1 cellular context compared by ENCODE assay signal in genomic region chr1:55215194-55216021, GRCh38.
TF ChIP-seq lines count a peak whose summit lies in the region.

USP24 (minus strand) TSS chr1:55215364; CDS start chr1:55215113, 251 bp downstream.

TF ChIP-seq in HEK293, 187 proteins besides CTCF, POLR2A, EP300 and RAD21 (continued from another document and continues in another):
- TF ChIP-seq ZNF398 (tag by site-specific recombination; IDR thresholded peaks at IDR 0.05) = no peak
- 0 out of 2 replicates have a peak, but pooled peaks have one; percentile 28 for TF ChIP-seq ZSCAN30 (tag by site-specific recombination; IDR thresholded peaks at IDR 0.05)
- no peak for TF ChIP-seq ZNF132 (tag by site-specific recombination; IDR thresholded peaks at IDR 0.05; ENCODE audit: borderline replicate concordance)
- peak; percentile 50 for TF ChIP-seq KLF9 (tag by site-specific recombination; IDR thresholded peaks at IDR 0.05; ENCODE audit: low read depth)
- TF ChIP-seq PRDM1 (tag by site-specific recombination; IDR thresholded peaks at IDR 0.05) = no peak
- TF ChIP-seq SP2 (tag by site-specific recombination; IDR thresholded peaks at IDR 0.05) = peak; percentile 68
- no peak for TF ChIP-seq ZNF202 (tag by site-specific recombination; IDR thresholded peaks at IDR 0.05; ENCODE audit: borderline replicate concordance)
- no peak for TF ChIP-seq ZNF157 (tag by site-specific recombination; IDR thresholded peaks at IDR 0.05)
- peak; percentile 68 for TF ChIP-seq PRDM10 (tag by site-specific recombination; IDR thresholded peaks at IDR 0.05)
- TF ChIP-seq ZNF692 (tag by site-specific recombination; IDR thresholded peaks at IDR 0.05) = peak; percentile 41; the same call in 1 of the 2 replicates
- TF ChIP-seq ZBTB48 (tag by site-specific recombination; IDR thresholded peaks at IDR 0.05) = peak; percentile 74
- TF ChIP-seq ZNF394 (tag by site-specific recombination; IDR thresholded peaks at IDR 0.05; ENCODE audit: borderline replicate concordance) = peak; percentile 65; the same call in 1 of the 2 replicates
- TF ChIP-seq ZNF837 (tag by site-specific recombination; IDR thresholded peaks at IDR 0.05) = peak; percentile 65; the same call in 1 of the 2 replicates
- TF ChIP-seq ZNF704 (tag by site-specific recombination; IDR thresholded peaks at IDR 0.05) = no peak
- TF ChIP-seq ZNF169 (tag by site-specific recombination; IDR thresholded peaks at IDR 0.05) = no peak
- TF ChIP-seq ZNF266 (tag by site-specific recombination; IDR thresholded peaks at IDR 0.05; ENCODE audit: low read depth) = no peak
- TF ChIP-seq WT1 (tag by site-specific recombination; IDR thresholded peaks at IDR 0.05) = peak; percentile 38; the same call in 1 of the 2 replicates
- TF ChIP-seq ZNF248 (tag by site-specific recombination; IDR thresholded peaks at IDR 0.05) = no peak
- 0 out of 2 replicates have a peak, but pooled peaks have one; percentile 40 for TF ChIP-seq ZNF660 (tag by site-specific recombination; IDR thresholded peaks at IDR 0.05)
- no peak for TF ChIP-seq ZNF624 (tag by site-specific recombination; IDR thresholded peaks at IDR 0.05)
- no peak for TF ChIP-seq ZNF558 (tag by site-specific recombination; IDR thresholded peaks at IDR 0.05)
- no peak for TF ChIP-seq ZNF211 (tag by site-specific recombination; IDR thresholded peaks at IDR 0.05; ENCODE audit: low read depth)
- TF ChIP-seq ZNF280D (tag by site-specific recombination; IDR thresholded peaks at IDR 0.05) = no peak
- no peak for TF ChIP-seq ZNF311 (tag by site-specific recombination; IDR thresholded peaks at IDR 0.05; ENCODE audit: borderline replicate concordance)
- no peak for TF ChIP-seq ZNF223 (tag by site-specific recombination; IDR thresholded peaks at IDR 0.05)
- no peak for TF ChIP-seq ZNF621 (tag by site-specific recombination; IDR thresholded peaks at IDR 0.05)
- TF ChIP-seq ATF2 (tag by site-specific recombination; IDR thresholded peaks at IDR 0.05; ENCODE audit: low read depth) = no peak
- TF ChIP-seq ZNF596 (tag by site-specific recombination; IDR thresholded peaks at IDR 0.05) = no peak
- TF ChIP-seq ZIC2 (tag by site-specific recombination; IDR thresholded peaks at IDR 0.05) = no peak
- TF ChIP-seq ZNF404 (tag by site-specific recombination; IDR thresholded peaks at IDR 0.05) = no peak
- peak; percentile 47 for TF ChIP-seq KLF1 (tag by site-specific recombination; IDR thresholded peaks at IDR 0.05)
- no peak; the same call in 1 of the 2 replicates for TF ChIP-seq ZFP69B (tag by site-specific recombination; IDR thresholded peaks at IDR 0.05)
- no peak for TF ChIP-seq ZNF350 (tag by site-specific recombination; IDR thresholded peaks at IDR 0.05)
- no peak for TF ChIP-seq ZNF473 (tag by site-specific recombination; IDR thresholded peaks at IDR 0.05)
- peak; percentile 94 for TF ChIP-seq ZNF335 (tag by site-specific recombination; conservative IDR thresholded peaks at IDR 0.05)
- no peak for TF ChIP-seq ZNF830 (tag by site-specific recombination; IDR thresholded peaks at IDR 0.05; ENCODE audit: low read depth)
- no peak for TF ChIP-seq INSM2 (tag by site-specific recombination; IDR thresholded peaks at IDR 0.05)
- TF ChIP-seq ZNF501 (tag by site-specific recombination; IDR thresholded peaks at IDR 0.05) = peak; percentile 89
- TF ChIP-seq PRDM4 (tag by site-specific recombination; IDR thresholded peaks at IDR 0.05) = 0 out of 2 replicates have a peak, but pooled peaks have one; percentile 50
- no peak for TF ChIP-seq ZNF138 (tag by site-specific recombination; IDR thresholded peaks at IDR 0.05; ENCODE audit: borderline replicate concordance)
- TF ChIP-seq ZBTB49 (tag by site-specific recombination; IDR thresholded peaks at IDR 0.05; ENCODE audit: low read depth) = no peak
- 0 out of 2 replicates have a peak, but pooled peaks have one; percentile 22 for TF ChIP-seq GLI4 (tag by site-specific recombination; IDR thresholded peaks at IDR 0.05)
